In the genomic region with DNA sequence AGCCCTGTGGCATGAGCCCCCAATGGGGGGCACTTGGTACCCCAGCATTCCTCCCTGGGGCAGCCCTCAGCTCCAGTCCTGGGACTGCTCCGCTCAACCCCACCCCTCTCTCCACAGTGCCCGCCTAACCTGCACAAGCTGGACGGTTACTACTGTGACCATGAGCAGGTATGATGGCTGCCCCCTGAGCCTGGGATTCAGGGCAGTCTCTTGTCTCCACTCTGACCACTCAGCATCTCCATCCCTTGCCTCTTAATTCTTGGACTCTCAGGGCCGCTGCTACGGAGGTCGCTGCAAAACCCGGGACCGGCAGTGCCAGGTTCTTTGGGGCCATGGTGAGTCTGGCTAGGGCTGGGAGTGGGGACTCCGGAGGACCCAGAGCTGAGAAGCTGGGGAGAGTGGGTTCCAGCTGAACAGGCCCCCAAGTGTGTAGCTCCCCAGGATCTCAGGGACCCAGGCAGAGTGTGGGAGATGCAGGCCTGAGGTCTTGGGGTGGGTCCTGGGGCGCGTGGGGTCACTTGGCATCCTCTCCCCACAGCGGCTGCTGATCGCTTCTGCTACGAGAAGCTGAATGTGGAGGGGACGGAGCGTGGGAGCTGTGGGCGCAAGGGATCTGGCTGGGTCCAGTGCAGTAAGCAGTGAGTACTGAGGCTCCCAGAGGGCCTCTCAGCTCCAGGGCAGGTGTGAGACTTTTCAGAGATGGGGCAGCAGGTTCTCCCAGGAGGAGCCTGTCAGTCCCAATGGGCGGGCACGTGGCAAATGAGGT, we compare ENCODE assay signal across 1 cellular context.
TF ChIP-seq lines count a peak whose summit lies in the region.

No MANE protein-coding gene starts in this region.

TF ChIP-seq in IMR-90, 13 proteins besides CTCF, POLR2A, EP300 and RAD21 (continued from another document):
- TF ChIP-seq, protein P1, sequence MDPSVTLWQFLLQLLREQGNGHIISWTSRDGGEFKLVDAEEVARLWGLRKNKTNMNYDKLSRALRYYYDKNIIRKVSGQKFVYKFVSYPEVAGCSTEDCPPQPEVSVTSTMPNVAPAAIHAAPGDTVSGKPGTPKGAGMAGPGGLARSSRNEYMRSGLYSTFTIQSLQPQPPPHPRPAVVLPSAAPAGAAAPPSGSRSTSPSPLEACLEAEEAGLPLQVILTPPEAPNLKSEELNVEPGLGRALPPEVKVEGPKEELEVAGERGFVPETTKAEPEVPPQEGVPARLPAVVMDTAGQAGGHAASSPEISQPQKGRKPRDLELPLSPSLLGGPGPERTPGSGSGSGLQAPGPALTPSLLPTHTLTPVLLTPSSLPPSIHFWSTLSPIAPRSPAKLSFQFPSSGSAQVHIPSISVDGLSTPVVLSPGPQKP (IDR thresholded peaks at IDR 0.05; ENCODE audit: borderline replicate concordance, low read depth, low read length): no peak
- no peak for TF ChIP-seq BHLHE40 (IDR thresholded peaks at IDR 0.05; ENCODE audit: low read depth, low read length)
- TF ChIP-seq RFX5 (IDR thresholded peaks at IDR 0.05; ENCODE audit: low read depth, low read length): no peak
- no peak for TF ChIP-seq MXI1 (IDR thresholded peaks at IDR 0.05; ENCODE audit: borderline replicate concordance, low read depth, low read length)
- TF ChIP-seq CHD1 (IDR thresholded peaks at IDR 0.05; ENCODE audit: low read depth, low read length): no peak
- TF ChIP-seq RCOR1 (IDR thresholded peaks at IDR 0.05; ENCODE audit: insufficient replicate concordance, low read length): no peak
- no peak for TF ChIP-seq MAZ (IDR thresholded peaks at IDR 0.05; ENCODE audit: borderline replicate concordance, low read depth, low read length)
- TF ChIP-seq NFE2L2 (IDR thresholded peaks at IDR 0.05; ENCODE audit: low read depth, low read length): no peak
